Comparison of ENCODE assay signal across 23 cellular contexts in genomic region chr9:37289631-37290030, GRCh38.
DNase-seq lines count a peak whose midpoint lies in the region; ATAC-seq and TF ChIP-seq lines count a peak whose summit lies in the region.
"Had no signal": no experiment of that assay in that cellular context is flagged by ENCODE, and none has a peak within 500 bp of the region (broad histone marks: within the 10 kb centered on the region; RNA-seq: fewer than 3 reads in every experiment).

No MANE protein-coding gene starts in this region.

- H3K4me3 ChIP-seq in OCI-LY7 (ENCODE audit: low read depth, low read length, poor library complexity, severe bottlenecking) = peak overlapping the region; percentile 25
- H3K4me3 ChIP-seq: ascending aorta, ovary, SJCRH30, thoracic aorta had no signal

- POLR2A ChIA-PET in OCI-LY7 (lab: Charles Lee) = interaction anchor here (0.7 to 2.0 kb wide), 9 partner anchors 8 to 314 kb away, joined by 3 to 5 read pairs (median 3); no protein-coding TSS in a partner anchor
- POLR2A ChIA-PET in activated naive CD8-positive, alpha-beta T cell treated with anti-CD3 and anti-CD28 coated beads, Interleukin-2, amount 10 ng/mL, durations not matched to agents 7 days and 5 days (lab: Charles Lee) = no interaction called here

- H3K4me1 Mint-ChIP-seq in activated naive CD4-positive, alpha-beta T cell treated with anti-CD3 and anti-CD28 coated beads, Interleukin-2, amount 10 ng/mL, durations not matched to agents 7 days and 5 days = peaks cover 34% of the 10 kb centered on the region
- H3K4me1 Mint-ChIP-seq in activated naive CD8-positive, alpha-beta T cell treated with anti-CD3 and anti-CD28 coated beads, Interleukin-2, amount 10 ng/mL, durations not matched to agents 7 days and 5 days = peaks cover 36% of the 10 kb centered on the region
- peaks cover 70% of the 10 kb centered on the region for H3K4me1 Mint-ChIP-seq in stimulated activated memory B cell treated with anti-CD40 and anti-IgM and Interleukin-4, amounts not matched to agents 10 μg/mL and 1 μg/mL and 100 μg/mL, for 72 hours

- no peak overlapping the region for H2AFZ ChIP-seq in OCI-LY7 (ENCODE audit: low read length)

- DNase-seq in activated naive CD4-positive, alpha-beta T cell treated with anti-CD3 and anti-CD28 coated beads, Interleukin-2, amount 10 ng/mL, durations not matched to agents 7 days and 5 days = no peak
- DNase-seq in activated naive CD4-positive, alpha-beta T cell treated with Interleukin-2 at 50 U/mL for 16 hours = no peak
- DNase-seq in OCI-LY7 (ENCODE audit: low spot score) = no peak
- DNase-seq in activated naive CD8-positive, alpha-beta T cell treated with anti-CD3 and anti-CD28 coated beads, Interleukin-2, amount 10 ng/mL, durations not matched to agents 7 days and 5 days = no peak
- DNase-seq in NCI-H1417 treated with DMSO at 0.1 percent for 48 hours (lab: John Stamatoyannopoulos, UW) = no peak
- DNase-seq in DMS53 (lab: John Stamatoyannopoulos, UW) = no peak
- DNase-seq: activated effector memory CD4-positive, alpha-beta T cell treated with Interleukin-2 at 50 U/mL for 16 hours; CD4-positive, alpha-beta T cell; effector CD4-positive, alpha-beta T cell; GDM1; mesenchymal stem cell; naive thymus-derived CD8-positive, alpha-beta T cell; NCI-H1694 treated with DMSO at 0.1 percent for 48 hours; NCI-H2227 treated with DMSO at 0.1 percent for 48 hours; NCI-H82; ovary; PC-3; right cardiac atrium; SJCRH30 had no signal

- TF ChIP-seq CTCF in OCI-LY7 (conservative IDR thresholded peaks at IDR 0.05; ENCODE audit: low read length) = no peak

- peaks cover 23% of the 10 kb centered on the region for H3K36me3 ChIP-seq in OCI-LY7 (ENCODE audit: insufficient read depth, low read length)
- H3K36me3 ChIP-seq: ascending aorta, ovary, SJCRH30, thoracic aorta had no signal

- peak overlapping the region; percentile 99 for H3K27ac ChIP-seq in OCI-LY7 (ENCODE audit: low read depth, low read length, poor library complexity, severe bottlenecking)
- H3K27ac ChIP-seq: ascending aorta, ovary, SJCRH30, thoracic aorta had no signal

- H4K20me1 ChIP-seq in OCI-LY7 (ENCODE audit: insufficient read depth, low read length) = no peaks in the 10 kb centered on the region

- BruUV-seq in OCI-LY7 (replicated peaks; lab: Mats Ljungman, UMichigan) = no TSS peak

- intact Hi-C loops in OCI-LY7 (cut with micrococcal nuclease; ENCODE audit: unreplicated experiment) = loop anchor here (5.0 kb wide), 1 partner anchor 147 kb away; no protein-coding TSS in a partner anchor

- peaks cover 94% of the 10 kb centered on the region for H3K4me1 ChIP-seq in OCI-LY7 (ENCODE audit: insufficient read depth, low read length, poor library complexity, severe bottlenecking)
- H3K4me1 ChIP-seq: ascending aorta had no signal

- H3K9me3 ChIP-seq in OCI-LY7 (ENCODE audit: low read length) = peaks cover 15% of the 10 kb centered on the region; the same call in 1 of the 2 replicates
- H3K9me3 ChIP-seq: ascending aorta, ovary, SJCRH30, thoracic aorta had no signal

- H3K9me3 Mint-ChIP-seq in activated naive CD4-positive, alpha-beta T cell treated with anti-CD3 and anti-CD28 coated beads, Interleukin-2, amount 10 ng/mL, durations not matched to agents 7 days and 5 days = peaks cover 2% of the 10 kb centered on the region
- peaks cover 3% of the 10 kb centered on the region for H3K9me3 Mint-ChIP-seq in activated naive CD8-positive, alpha-beta T cell treated with anti-CD3 and anti-CD28 coated beads, Interleukin-2, amount 10 ng/mL, durations not matched to agents 7 days and 5 days
- peaks cover 3% of the 10 kb centered on the region for H3K9me3 Mint-ChIP-seq in stimulated activated memory B cell treated with anti-CD40 and anti-IgM and Interleukin-4, amounts not matched to agents 10 μg/mL and 1 μg/mL and 100 μg/mL, for 72 hours
- H3K9me3 Mint-ChIP-seq: CD4-positive, alpha-beta T cell had no signal

- H3K27ac Mint-ChIP-seq in activated naive CD4-positive, alpha-beta T cell treated with anti-CD3 and anti-CD28 coated beads, Interleukin-2, amount 10 ng/mL, durations not matched to agents 7 days and 5 days = peak overlapping the region; percentile 6
- H3K27ac Mint-ChIP-seq in activated naive CD8-positive, alpha-beta T cell treated with anti-CD3 and anti-CD28 coated beads, Interleukin-2, amount 10 ng/mL, durations not matched to agents 7 days and 5 days = peak overlapping the region; percentile 27
- H3K27ac Mint-ChIP-seq in stimulated activated memory B cell treated with anti-CD40 and anti-IgM and Interleukin-4, amounts not matched to agents 10 μg/mL and 1 μg/mL and 100 μg/mL, for 72 hours = peak overlapping the region; percentile 81
- H3K27ac Mint-ChIP-seq: CD4-positive, alpha-beta T cell had no signal

- CTCF ChIA-PET in activated naive CD4-positive, alpha-beta T cell treated with anti-CD3 and anti-CD28 coated beads, Interleukin-2, amount 10 ng/mL, durations not matched to agents 7 days and 5 days (lab: Charles Lee) = no interaction called here
- CTCF ChIA-PET in OCI-LY7 (lab: Charles Lee; ENCODE audit: unreplicated experiment) = no interaction called here

- H3K4me3 Mint-ChIP-seq in activated naive CD4-positive, alpha-beta T cell treated with anti-CD3 and anti-CD28 coated beads, Interleukin-2, amount 10 ng/mL, durations not matched to agents 7 days and 5 days = no peak overlapping the region
- no peak overlapping the region for H3K4me3 Mint-ChIP-seq in activated naive CD8-positive, alpha-beta T cell treated with anti-CD3 and anti-CD28 coated beads, Interleukin-2, amount 10 ng/mL, durations not matched to agents 7 days and 5 days
- H3K4me3 Mint-ChIP-seq in stimulated activated memory B cell treated with anti-CD40 and anti-IgM and Interleukin-4, amounts not matched to agents 10 μg/mL and 1 μg/mL and 100 μg/mL, for 72 hours = peak overlapping the region; percentile 72
- H3K4me3 Mint-ChIP-seq: CD4-positive, alpha-beta T cell had no signal

- no peaks in the 10 kb centered on the region for H3K27me3 Mint-ChIP-seq in activated naive CD4-positive, alpha-beta T cell treated with anti-CD3 and anti-CD28 coated beads, Interleukin-2, amount 10 ng/mL, durations not matched to agents 7 days and 5 days
- no peaks in the 10 kb centered on the region for H3K27me3 Mint-ChIP-seq in activated naive CD8-positive, alpha-beta T cell treated with anti-CD3 and anti-CD28 coated beads, Interleukin-2, amount 10 ng/mL, durations not matched to agents 7 days and 5 days
- H3K27me3 Mint-ChIP-seq in stimulated activated memory B cell treated with anti-CD40 and anti-IgM and Interleukin-4, amounts not matched to agents 10 μg/mL and 1 μg/mL and 100 μg/mL, for 72 hours = no peaks in the 10 kb centered on the region
- H3K27me3 Mint-ChIP-seq: CD4-positive, alpha-beta T cell; naive thymus-derived CD8-positive, alpha-beta T cell had no signal

- H3K36me3 Mint-ChIP-seq in activated naive CD4-positive, alpha-beta T cell treated with anti-CD3 and anti-CD28 coated beads, Interleukin-2, amount 10 ng/mL, durations not matched to agents 7 days and 5 days = peaks cover 18% of the 10 kb centered on the region
- peaks cover 19% of the 10 kb centered on the region for H3K36me3 Mint-ChIP-seq in activated naive CD8-positive, alpha-beta T cell treated with anti-CD3 and anti-CD28 coated beads, Interleukin-2, amount 10 ng/mL, durations not matched to agents 7 days and 5 days
- H3K36me3 Mint-ChIP-seq in stimulated activated memory B cell treated with anti-CD40 and anti-IgM and Interleukin-4, amounts not matched to agents 10 μg/mL and 1 μg/mL and 100 μg/mL, for 72 hours = peaks cover 24% of the 10 kb centered on the region

- H3K79me2 ChIP-seq in OCI-LY7 (ENCODE audit: insufficient read depth, low read depth, low read length) = peaks cover 87% of the 10 kb centered on the region

- peak overlapping the region; percentile 59 for H3K4me2 ChIP-seq in OCI-LY7 (ENCODE audit: low read length)

- no peaks in the 10 kb centered on the region for H3K9me2 ChIP-seq in OCI-LY7 (ENCODE audit: insufficient read depth, low read length)

- no peak for ATAC-seq in activated naive CD8-positive, alpha-beta T cell treated with anti-CD3 and anti-CD28 coated beads, Interleukin-2, amount 10 ng/mL, durations not matched to agents 7 days and 5 days (ENCODE audit: low read depth)
- no peak for ATAC-seq in stimulated activated memory B cell treated with anti-CD40 and anti-IgM and Interleukin-4, amounts not matched to agents 10 μg/mL and 1 μg/mL and 100 μg/mL, for 72 hours
- no peak for ATAC-seq in HG02588 (IDR thresholded peaks at IDR 0.05; ENCODE audit: unreplicated experiment)
- ATAC-seq: naive thymus-derived CD8-positive, alpha-beta T cell; PC-3; right cardiac atrium had no signal

Comparison
In these comparisons a context has a peak if more than half of its experiments do, and no peak if none do; other contexts are left out.
1. H3K27ac Mint-ChIP-seq: peak in every context shown above with its lines; median percentile 81 in stimulated activated memory B cell treated with anti-CD40 and anti-IgM and Interleukin-4, amounts not matched to agents 10 μg/mL and 1 μg/mL and 100 μg/mL, for 72 hours; 27 in activated naive CD8-positive, alpha-beta T cell treated with anti-CD3 and anti-CD28 coated beads, Interleukin-2, amount 10 ng/mL, durations not matched to agents 7 days and 5 days; 6 in activated naive CD4-positive, alpha-beta T cell treated with anti-CD3 and anti-CD28 coated beads, Interleukin-2, amount 10 ng/mL, durations not matched to agents 7 days and 5 days.